Comparison of ENCODE assay signal across 9 cellular contexts in genomic region chr1:223711838-223712183, GRCh38. TPM values are rescaled to one million over a fixed set of nuclear protein-coding genes. Genes with fewer than 3 reads are reported as not detected.
DNase-seq lines count a peak whose midpoint lies in the region; ATAC-seq and TF ChIP-seq lines count a peak whose summit lies in the region.
"Had no signal": no experiment of that assay in that cellular context is flagged by ENCODE, and none has a peak within 500 bp of the region (broad histone marks: within the 10 kb centered on the region; RNA-seq: fewer than 3 reads in every experiment).

No MANE protein-coding gene starts in this region.

- H3K4me1 ChIP-seq in CD8-positive, alpha-beta T cell (ENCODE audit: insufficient read depth, low read length): peaks cover 52% of the 10 kb centered on the region
- H3K4me1 ChIP-seq in Peyer's patch (peaks cover 0 to 49% (median 23%) of the 10 kb centered on the region in 4 donors), neuronal stem cell (ENCODE audit: control insufficient read depth in 2 of 2, insufficient read depth in 1 of 2, low read depth in 1 of 2, low read length in 2 of 2) (peaks cover 13 to 16% of the 10 kb centered on the region in 2 donors)

- no peak overlapping the region for H4K8ac ChIP-seq in neuronal stem cell (ENCODE audit: low read depth, low read length)

- no peak overlapping the region for H2BK15ac ChIP-seq in neuronal stem cell (ENCODE audit: low read length)

- H2AFZ ChIP-seq in neuronal stem cell (ENCODE audit: low read length): peak overlapping the region; percentile 93

- no peak overlapping the region for H3K14ac ChIP-seq in neuronal stem cell (ENCODE audit: low read length)

- H3K27me3 ChIP-seq in CD8-positive, alpha-beta T cell (ENCODE audit: insufficient read depth, low read length): no peaks in the 10 kb centered on the region
- H3K27me3 ChIP-seq in Peyer's patch: no peaks in the 10 kb centered on the region
- H3K27me3 ChIP-seq in neuronal stem cell (ENCODE audit: control insufficient read depth in 3 of 3, insufficient read depth in 3 of 3, low read depth in 1 of 3, low read length in 3 of 3): no peaks in the 10 kb centered on the region

- CTCF ChIA-PET in CD8-positive, alpha-beta T cell (lab: Charles Lee): interaction anchor here (0.6 to 5.1 kb wide), 7 partner anchors 12 to 38 kb away, joined by 3 to 67 read pairs (median 6); no protein-coding TSS in a partner anchor

- H2AK5ac ChIP-seq in neuronal stem cell (ENCODE audit: low read depth, low read length): no peak overlapping the region

- no peak for ATAC-seq in CD8-positive, alpha-beta T cell
- no peak for ATAC-seq in sciatic nerve
- ATAC-seq in HG02571 (IDR thresholded peaks at IDR 0.05; ENCODE audit: unreplicated experiment): no peak

- peak overlapping the region; percentile 64 for H3K4me3 ChIP-seq in CD8-positive, alpha-beta T cell (ENCODE audit: low read depth, low read length)
- H3K4me3 ChIP-seq in Peyer's patch (peak overlapping the region; percentile 76 to 95 (median 88)), epithelial cell of esophagus (ENCODE audit: low read length) (peak overlapping the region; percentile 20), neuronal stem cell (ENCODE audit: low read length in 2 of 2) (peak overlapping the region; percentile 51 to 90)

- H3K36me3 ChIP-seq in CD8-positive, alpha-beta T cell (ENCODE audit: insufficient read depth, low read length): no peaks in the 10 kb centered on the region
- no peaks in the 10 kb centered on the region for H3K36me3 ChIP-seq in Peyer's patch
- H3K36me3 ChIP-seq in neuronal stem cell (replicated peaks in 1 of 2; ENCODE audit: control insufficient read depth in 2 of 2, insufficient read depth in 2 of 2, low read length in 2 of 2): peaks cover 0 to 23% of the 10 kb centered on the region in 2 donors

- H3K79me1 ChIP-seq in neuronal stem cell (ENCODE audit: low read depth, low read length): no peaks in the 10 kb centered on the region

- no peak for TF ChIP-seq CTCF in CD8-positive, alpha-beta T cell (IDR thresholded peaks at IDR 0.05)
- TF ChIP-seq CTCF in Peyer's patch (IDR thresholded peaks at IDR 0.05) (no peak), epithelial cell of esophagus (IDR thresholded peaks at IDR 0.05; ENCODE audit: insufficient read depth, low read depth, low read length, missing control alignments) (no peak)

- no peak for DNase-seq in CD8-positive, alpha-beta T cell
- DNase-seq in Peyer's patch: no peak
- no peak for DNase-seq in epithelial cell of esophagus (ENCODE audit: low read depth)
- no peak for DNase-seq in neuronal stem cell (ENCODE audit: low spot score)
- DNase-seq in activated gamma-delta T cell (lab: John Stamatoyannopoulos, UW): no peak
- DNase-seq in sciatic nerve (ENCODE audit: low spot score): no peak
- no peak for DNase-seq in AG20443 (ENCODE audit: low spot score)

- POLR2A ChIA-PET in CD8-positive, alpha-beta T cell (lab: Charles Lee): interaction anchor here (0.6 to 1.2 kb wide), 5 partner anchors 9 to 281 kb away, joined by 3 to 4 read pairs (median 3); no protein-coding TSS in a partner anchor

- intact Hi-C loops in CD8-positive, alpha-beta T cell (cut with DNase I, micrococcal nuclease): loop anchor here (1.0 to 10.0 kb wide), 5 partner anchors 14 to 723 kb away; partner anchors contain the start of genes TP53BP2 (in 2 of the 2) and WDR26 (in 1 of the 2)
- intact Hi-C loops in sciatic nerve (cut with DNase I): loop anchor here (2.0 kb wide), 1 partner anchor 37 kb away; no protein-coding TSS in a partner anchor

- H4K91ac ChIP-seq in neuronal stem cell (ENCODE audit: low read depth, low read length, poor library complexity): no peak overlapping the region

- H3K27ac Mint-ChIP-seq in CD8-positive, alpha-beta T cell: peak overlapping the region; percentile 86

- H3K4ac ChIP-seq in neuronal stem cell (ENCODE audit: low read length): no peak overlapping the region

- no peak overlapping the region for H2BK5ac ChIP-seq in neuronal stem cell (ENCODE audit: low read length)

- TF ChIP-seq POLR2A in Peyer's patch (IDR thresholded peaks at IDR 0.05): no peak

- peaks cover 51% of the 10 kb centered on the region for H3K4me1 Mint-ChIP-seq in CD8-positive, alpha-beta T cell (ENCODE audit: low read depth)

- peak overlapping the region; percentile 38 for H3K4me2 ChIP-seq in neuronal stem cell (ENCODE audit: insufficient read depth, low read length, poor library complexity, severe bottlenecking)

- H3K9me3 Mint-ChIP-seq in CD8-positive, alpha-beta T cell: no peaks in the 10 kb centered on the region

- WGBS in neuronal stem cell (ENCODE audit: extremely low coverage in 2 of 2, insufficient read length in 2 of 2, insufficient replicate concordance in 1 of 2), 2 donors: no CpG with 5 or more reads among the region's 11 CpGs

- no peaks in the 10 kb centered on the region for H3K27me3 Mint-ChIP-seq in CD8-positive, alpha-beta T cell (ENCODE audit: low read depth)

- no peaks in the 10 kb centered on the region for H3K9me3 ChIP-seq in CD8-positive, alpha-beta T cell (ENCODE audit: low read length)
- H3K9me3 ChIP-seq in Peyer's patch: peaks cover 0 to 5% (median 0%) of the 10 kb centered on the region in 4 donors
- no peaks in the 10 kb centered on the region for H3K9me3 ChIP-seq in neuronal stem cell (replicated peaks in 1 of 2; ENCODE audit: control insufficient read depth in 2 of 2, insufficient read depth in 1 of 2, low read depth in 1 of 2, low read length in 2 of 2)

- peak overlapping the region; percentile 62 for H3K27ac ChIP-seq in CD8-positive, alpha-beta T cell (ENCODE audit: low read depth, low read length)
- H3K27ac ChIP-seq in Peyer's patch: peak overlapping the region; percentile 83 to 100 (median 96)
- no peak overlapping the region for H3K27ac ChIP-seq in neuronal stem cell (replicated peaks; ENCODE audit: low read length)

- no peak overlapping the region for H2BK12ac ChIP-seq in neuronal stem cell (ENCODE audit: low read length)

- no peak overlapping the region for H3K9ac ChIP-seq in neuronal stem cell (ENCODE audit: low read depth, low read length, poor library complexity)

- H3K18ac ChIP-seq in neuronal stem cell (ENCODE audit: low read length): no peak overlapping the region

- no peak overlapping the region for H2BK120ac ChIP-seq in neuronal stem cell (ENCODE audit: low read depth, low read length)

- H3K36me3 Mint-ChIP-seq in CD8-positive, alpha-beta T cell: no peaks in the 10 kb centered on the region

- peak overlapping the region; percentile 82 for H3K4me3 Mint-ChIP-seq in CD8-positive, alpha-beta T cell

- H3K23ac ChIP-seq in neuronal stem cell (ENCODE audit: low read depth, low read length, poor library complexity): no peak overlapping the region

RNA-seq across cellular contexts. Expression of gene CAPN2, which starts 0.5 kb away (rescaled TPM):
- 10 to 100 TPM; 83.0 to 84.7 TPM for total RNA-seq in CD8-positive, alpha-beta T cell
- 100 to 1,000 TPM; 143 to 276 (median 202) TPM for total RNA-seq in Peyer's patch
- 50.4 TPM for polyA plus RNA-seq in neuronal stem cell (2013, experiment 1 of 2)
- 50.8 TPM for polyA plus RNA-seq in neuronal stem cell (2013, experiment 2 of 2)
- 186 TPM for total RNA-seq in sciatic nerve

RNA-seq across cellular contexts. Expression of gene CAPN8, which starts 46.3 kb away (rescaled TPM):
- under 1 TPM; 0.42 to 0.43 TPM for total RNA-seq in CD8-positive, alpha-beta T cell
- total RNA-seq in Peyer's patch: 10 to 100 TPM in 3 of 4 donors, 1 to 10 TPM in 1; 9.9 to 74.0 (median 31.4) TPM
- 0.21 TPM for polyA plus RNA-seq in neuronal stem cell (2013, experiment 1 of 2)
- polyA plus RNA-seq in neuronal stem cell (2013, experiment 2 of 2): 0.10 TPM
- not detected for total RNA-seq in sciatic nerve
- total RNA-seq: RPMI7951 had no signal

Comparison
In these comparisons a context has a peak if more than half of its experiments do, and no peak if none do; other contexts are left out.
1. H3K4me3 ChIP-seq: peak in every context shown above with its lines; median percentile 88 in Peyer's patch; 70 in neuronal stem cell; 64 in CD8-positive, alpha-beta T cell; 20 in epithelial cell of esophagus.
2. RNA of gene CAPN8, which starts 46.3 kb away (total RNA-seq): 9.9 to 74.0 TPM in Peyer's patch; 0.42 to 0.43 TPM in CD8-positive, alpha-beta T cell and not detected in sciatic nerve (single experiment); every median in the first group is over 4 times any median in the second.